Comparison of ENCODE assay signal across 20 cellular contexts in the genomic region with DNA sequence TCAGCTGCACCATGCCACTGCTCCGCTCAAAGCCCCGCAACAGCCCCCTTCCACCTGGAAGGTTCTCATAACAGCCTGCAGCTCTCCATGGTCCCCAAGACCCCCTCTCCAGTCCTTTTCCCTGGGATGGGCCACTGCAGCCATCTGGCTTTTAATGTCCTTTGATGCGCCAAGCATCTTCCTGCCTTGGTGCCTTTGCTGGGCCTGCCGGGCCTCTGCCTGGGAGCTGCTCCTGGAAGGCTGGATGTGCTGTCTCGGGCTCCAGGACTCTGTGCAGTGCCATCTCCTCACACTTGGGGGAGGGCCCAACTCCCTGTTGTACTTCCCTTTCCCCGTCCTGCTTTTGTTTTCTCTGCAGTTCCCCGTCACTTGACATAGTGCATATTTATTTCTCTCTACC.
DNase-seq lines count a peak whose midpoint lies in the region; ATAC-seq, FAIRE-seq and TF ChIP-seq lines count a peak whose summit lies in the region.
"Had no signal": no experiment of that assay in that cellular context is flagged by ENCODE, and none has a peak within 500 bp of the region (broad histone marks: within the 10 kb centered on the region; RNA-seq: fewer than 3 reads in every experiment).

No MANE protein-coding gene starts in this region.

- H3K36me3 ChIP-seq in HepG2 (replicated peaks in 1 of 2; ENCODE audit: control insufficient read depth in 1 of 2, insufficient read depth in 2 of 2, low read length in 2 of 2) = peaks cover 15 to 52% of the 10 kb centered on the region in 2 experiments

- POLR2A ChIA-PET in WTC11 (lab: Charles Lee) = no interaction called here
- POLR2A ChIA-PET in HepG2 (lab: Yijun Ruan, JAX) = no interaction called here

- H3K79me2 ChIP-seq in HepG2 (ENCODE audit: insufficient read depth, low read length) = no peaks in the 10 kb centered on the region

- no peak overlapping the region for H3K4me3 ChIP-seq in HepG2 (replicated peaks in 1 of 3; ENCODE audit: insufficient read depth in 1 of 3, low read depth in 2 of 3, low read length in 3 of 3)
- H3K4me3 ChIP-seq: GM23248 had no signal

- TF ChIP-seq POLR2A in HepG2 (IDR thresholded peaks at IDR 0.05; ENCODE audit: insufficient read depth in 1 of 2, low read depth in 2 of 2, low read length in 2 of 2) = no peak

- no TSS peak for BruUV-seq in HepG2 (replicated peaks; lab: Mats Ljungman, UMichigan)

- no peaks in the 10 kb centered on the region for H3K9me3 Mint-ChIP-seq in activated naive CD4-positive, alpha-beta T cell treated with anti-CD3 and anti-CD28 coated beads, Interleukin-2, amount 50 U/mL, for 24 hours
- H3K9me3 Mint-ChIP-seq in WTC11 = no peaks in the 10 kb centered on the region
- no peaks in the 10 kb centered on the region for H3K9me3 Mint-ChIP-seq in stimulated activated naive B cell treated with anti-CD40 and anti-IgM and Interleukin-4, amounts not matched to agents 10 μg/mL and 1 μg/mL and 100 μg/mL, for 72 hours
- H3K9me3 Mint-ChIP-seq: CD8-positive, alpha-beta T cell had no signal

- DNase-seq in activated naive CD4-positive, alpha-beta T cell (lab: John Stamatoyannopoulos, UW) = no peak
- DNase-seq in WTC11 (ENCODE audit: low spot score) (no peak), HepG2 (ENCODE audit: low spot score) (no peak), left lobe of liver (ENCODE audit: low spot score) (no peak)
- no peak for DNase-seq in stimulated activated naive B cell treated with anti-CD40 and anti-IgM and Interleukin-4, amounts not matched to agents 10 μg/mL and 1 μg/mL and 100 μg/mL, for 72 hours
- DNase-seq in stimulated activated CD4-positive, alpha-beta T cell treated with anti-CD3 and anti-CD28 coated beads, Interleukin-2, amount 100 ng/mL, for 48 hours = no peak
- DNase-seq: CD8-positive, alpha-beta T cell; COR-L47; DMS153; DMS79 treated with DMSO at 0.1 percent for 48 hours; EL; GM23248 had no signal

- no peaks in the 10 kb centered on the region for H4K20me1 ChIP-seq in HepG2 (ENCODE audit: insufficient read depth, low read length)

- no peak overlapping the region for H3K4me3 Mint-ChIP-seq in activated naive CD4-positive, alpha-beta T cell treated with anti-CD3 and anti-CD28 coated beads, Interleukin-2, amount 50 U/mL, for 24 hours
- H3K4me3 Mint-ChIP-seq in WTC11 = no peak overlapping the region
- H3K4me3 Mint-ChIP-seq in stimulated activated naive B cell treated with anti-CD40 and anti-IgM and Interleukin-4, amounts not matched to agents 10 μg/mL and 1 μg/mL and 100 μg/mL, for 72 hours = no peak overlapping the region
- H3K4me3 Mint-ChIP-seq: B cell; CD8-positive, alpha-beta T cell had no signal

- H3K4me2 ChIP-seq in HepG2 (ENCODE audit: low read depth, low read length) = no peak overlapping the region

- H3K27me3 ChIP-seq in HepG2 (ENCODE audit: control insufficient read depth in 1 of 2, insufficient read depth in 2 of 2, low read length in 2 of 2) = no peaks in the 10 kb centered on the region; a peak in 1 of 5 replicates

- intact Hi-C loops in HepG2 (cut with micrococcal nuclease; ENCODE audit: unreplicated experiment) = loop anchor here (10.0 kb wide), 1 partner anchor 51 kb away; no protein-coding TSS in a partner anchor

- TF ChIP-seq RAD21 in HepG2 (CRISPR knock-in tag; IDR thresholded peaks at IDR 0.05) = no peak

- peaks cover 35% of the 10 kb centered on the region for H3K36me3 Mint-ChIP-seq in activated naive CD4-positive, alpha-beta T cell treated with anti-CD3 and anti-CD28 coated beads, Interleukin-2, amount 50 U/mL, for 24 hours
- H3K36me3 Mint-ChIP-seq in WTC11 = peaks cover 18% of the 10 kb centered on the region
- peaks cover 34 to 56% of the 10 kb centered on the region in 2 donors for H3K36me3 Mint-ChIP-seq in stimulated activated naive B cell treated with anti-CD40 and anti-IgM and Interleukin-4, amounts not matched to agents 10 μg/mL and 1 μg/mL and 100 μg/mL, for 72 hours

- H3K27ac Mint-ChIP-seq in activated naive CD4-positive, alpha-beta T cell treated with anti-CD3 and anti-CD28 coated beads, Interleukin-2, amount 50 U/mL, for 24 hours = peak overlapping the region; percentile 20
- H3K27ac Mint-ChIP-seq in WTC11 = peak overlapping the region; percentile 15; the same call in 1 of the 2 replicates
- H3K27ac Mint-ChIP-seq in stimulated activated naive B cell treated with anti-CD40 and anti-IgM and Interleukin-4, amounts not matched to agents 10 μg/mL and 1 μg/mL and 100 μg/mL, for 72 hours = peak overlapping the region; percentile 60
- H3K27ac Mint-ChIP-seq: B cell had no signal

- H2AFZ ChIP-seq in HepG2 (ENCODE audit: low read length) = no peak overlapping the region
- H2AFZ ChIP-seq: GM23248 had no signal

- no peak for FAIRE-seq in HepG2 (lab: Jason Lieb, UNC)
- FAIRE-seq: A204.1, D721Med, G401.6, GM12891, H54 had no signal

- CTCF ChIA-PET in WTC11 (lab: Charles Lee) (interaction anchor here (1.5 kb wide), 1 partner anchor 99 kb away, joined by 3 read pairs; no protein-coding TSS in a partner anchor), HepG2 (lab: Yijun Ruan, JAX; ENCODE audit: low intra/inter-chr PET ratio, low total read pairs) (no interaction called here)

- no peaks in the 10 kb centered on the region for H3K4me1 Mint-ChIP-seq in activated naive CD4-positive, alpha-beta T cell treated with anti-CD3 and anti-CD28 coated beads, Interleukin-2, amount 50 U/mL, for 24 hours
- peaks cover 16% of the 10 kb centered on the region for H3K4me1 Mint-ChIP-seq in WTC11
- H3K4me1 Mint-ChIP-seq in stimulated activated naive B cell treated with anti-CD40 and anti-IgM and Interleukin-4, amounts not matched to agents 10 μg/mL and 1 μg/mL and 100 μg/mL, for 72 hours = peaks cover 3 to 18% of the 10 kb centered on the region in 2 donors
- H3K4me1 Mint-ChIP-seq: B cell had no signal

- H3K9me3 ChIP-seq in HepG2 (ENCODE audit: low read length) = no peaks in the 10 kb centered on the region

- no peak overlapping the region for H3K27ac ChIP-seq in HepG2 (ENCODE audit: extremely low read length, insufficient read depth, low read length)
- H3K27ac ChIP-seq: C4-2B, GM23248 had no signal

- TF ChIP-seq EP300 in HepG2 (IDR thresholded peaks at IDR 0.05; ENCODE audit: low read depth in 2 of 2, low read length in 2 of 2) (no peak), HepG2 (CRISPR knock-in tag; IDR thresholded peaks at IDR 0.05; ENCODE audit: borderline replicate concordance) (no peak)

- H3K4me1 ChIP-seq in HepG2 (ENCODE audit: insufficient read depth, low read length) = no peaks in the 10 kb centered on the region

- TF ChIP-seq CTCF in WTC11 (IDR thresholded peaks at IDR 0.05) = no peak
- TF ChIP-seq CTCF in HepG2 (CRISPR knock-in tag; IDR thresholded peaks at IDR 0.05) = no peak

- H3K9ac ChIP-seq in HepG2 (ENCODE audit: insufficient read depth, low read depth, low read length) = no peak overlapping the region
- H3K9ac ChIP-seq: GM23248 had no signal

- ATAC-seq in WTC11 (no peak), HepG2 (peak; percentile 25; the same call in 1 of the 3 replicates), left lobe of liver (no peak)
- ATAC-seq in stimulated activated naive B cell treated with anti-CD40 and anti-IgM and Interleukin-4, amounts not matched to agents 10 μg/mL and 1 μg/mL and 100 μg/mL, for 72 hours (replicated peaks) = no peak
- ATAC-seq: CD8-positive, alpha-beta T cell had no signal

- in situ Hi-C loops in HepG2 (cut with HindIII; ENCODE audit: extremely low pct_ligation_motif_present, low pct_unique_long_range_greater_than_20kb) = no loop called here

- WGBS in HepG2 (ENCODE audit: low lambda C conversion rate) = 98% methylated on average over 7 of the region's 7 CpGs

- no peaks in the 10 kb centered on the region for H3K27me3 Mint-ChIP-seq in activated naive CD4-positive, alpha-beta T cell treated with anti-CD3 and anti-CD28 coated beads, Interleukin-2, amount 50 U/mL, for 24 hours
- no peaks in the 10 kb centered on the region for H3K27me3 Mint-ChIP-seq in WTC11 (ENCODE audit: low read depth)
- no peaks in the 10 kb centered on the region for H3K27me3 Mint-ChIP-seq in stimulated activated naive B cell treated with anti-CD40 and anti-IgM and Interleukin-4, amounts not matched to agents 10 μg/mL and 1 μg/mL and 100 μg/mL, for 72 hours
- H3K27me3 Mint-ChIP-seq: B cell had no signal

TF ChIP-seq in WTC11, 78 proteins besides CTCF, POLR2A, EP300 and RAD21 (continues in another document):
- no peak for TF ChIP-seq CREM (CRISPR knock-in tag; IDR thresholded peaks at IDR 0.05)
- TF ChIP-seq ZNF423 (CRISPR knock-in tag; IDR thresholded peaks at IDR 0.05) = no peak
- TF ChIP-seq ETV6 (CRISPR knock-in tag; IDR thresholded peaks at IDR 0.05) = no peak
- no peak for TF ChIP-seq MXD4 (CRISPR knock-in tag; IDR thresholded peaks at IDR 0.05; ENCODE audit: borderline replicate concordance)
- TF ChIP-seq KAT7 (CRISPR knock-in tag; IDR thresholded peaks at IDR 0.05; ENCODE audit: borderline replicate concordance) = no peak
- no peak for TF ChIP-seq ZNF121 (CRISPR knock-in tag; IDR thresholded peaks at IDR 0.05)

TF ChIP-seq in HepG2, 621 proteins besides CTCF, POLR2A, EP300 and RAD21 (continues in another document):
- no peak for TF ChIP-seq ZFP36L1 (CRISPR knock-in tag; IDR thresholded peaks at IDR 0.05)
- no peak for TF ChIP-seq ZFP62 (CRISPR knock-in tag; IDR thresholded peaks at IDR 0.05)
- TF ChIP-seq, protein P1, sequence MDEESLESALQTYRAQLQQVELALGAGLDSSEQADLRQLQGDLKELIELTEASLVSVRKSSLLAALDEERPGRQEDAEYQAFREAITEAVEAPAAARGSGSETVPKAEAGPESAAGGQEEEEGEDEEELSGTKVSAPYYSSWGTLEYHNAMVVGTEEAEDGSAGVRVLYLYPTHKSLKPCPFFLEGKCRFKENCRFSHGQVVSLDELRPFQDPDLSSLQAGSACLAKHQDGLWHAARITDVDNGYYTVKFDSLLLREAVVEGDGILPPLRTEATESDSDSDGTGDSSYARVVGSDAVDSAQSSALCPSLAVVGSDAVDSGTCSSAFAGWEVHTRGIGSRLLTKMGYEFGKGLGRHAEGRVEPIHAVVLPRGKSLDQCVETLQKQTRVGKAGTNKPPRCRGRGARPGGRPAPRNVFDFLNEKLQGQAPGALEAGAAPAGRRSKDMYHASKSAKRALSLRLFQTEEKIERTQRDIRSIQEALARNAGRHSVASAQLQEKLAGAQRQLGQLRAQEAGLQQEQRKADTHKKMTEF (CRISPR knock-in tag; IDR thresholded peaks at IDR 0.05) = no peak
- TF ChIP-seq, protein P2, sequence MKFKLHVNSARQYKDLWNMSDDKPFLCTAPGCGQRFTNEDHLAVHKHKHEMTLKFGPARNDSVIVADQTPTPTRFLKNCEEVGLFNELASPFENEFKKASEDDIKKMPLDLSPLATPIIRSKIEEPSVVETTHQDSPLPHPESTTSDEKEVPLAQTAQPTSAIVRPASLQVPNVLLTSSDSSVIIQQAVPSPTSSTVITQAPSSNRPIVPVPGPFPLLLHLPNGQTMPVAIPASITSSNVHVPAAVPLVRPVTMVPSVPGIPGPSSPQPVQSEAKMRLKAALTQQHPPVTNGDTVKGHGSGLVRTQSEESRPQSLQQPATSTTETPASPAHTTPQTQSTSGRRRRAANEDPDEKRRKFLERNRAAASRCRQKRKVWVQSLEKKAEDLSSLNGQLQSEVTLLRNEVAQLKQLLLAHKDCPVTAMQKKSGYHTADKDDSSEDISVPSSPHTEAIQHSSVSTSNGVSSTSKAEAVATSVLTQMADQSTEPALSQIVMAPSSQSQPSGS (CRISPR knock-in tag; IDR thresholded peaks at IDR 0.05) = no peak
- TF ChIP-seq HNRNPH1 (optimal IDR thresholded peaks at IDR 0.05; ENCODE audit: low read depth, low read length) = no peak
- TF ChIP-seq ZNF160 (CRISPR knock-in tag; IDR thresholded peaks at IDR 0.05) = no peak
